Comparison of ENCODE assay signal across 8 cellular contexts in the genomic region with DNA sequence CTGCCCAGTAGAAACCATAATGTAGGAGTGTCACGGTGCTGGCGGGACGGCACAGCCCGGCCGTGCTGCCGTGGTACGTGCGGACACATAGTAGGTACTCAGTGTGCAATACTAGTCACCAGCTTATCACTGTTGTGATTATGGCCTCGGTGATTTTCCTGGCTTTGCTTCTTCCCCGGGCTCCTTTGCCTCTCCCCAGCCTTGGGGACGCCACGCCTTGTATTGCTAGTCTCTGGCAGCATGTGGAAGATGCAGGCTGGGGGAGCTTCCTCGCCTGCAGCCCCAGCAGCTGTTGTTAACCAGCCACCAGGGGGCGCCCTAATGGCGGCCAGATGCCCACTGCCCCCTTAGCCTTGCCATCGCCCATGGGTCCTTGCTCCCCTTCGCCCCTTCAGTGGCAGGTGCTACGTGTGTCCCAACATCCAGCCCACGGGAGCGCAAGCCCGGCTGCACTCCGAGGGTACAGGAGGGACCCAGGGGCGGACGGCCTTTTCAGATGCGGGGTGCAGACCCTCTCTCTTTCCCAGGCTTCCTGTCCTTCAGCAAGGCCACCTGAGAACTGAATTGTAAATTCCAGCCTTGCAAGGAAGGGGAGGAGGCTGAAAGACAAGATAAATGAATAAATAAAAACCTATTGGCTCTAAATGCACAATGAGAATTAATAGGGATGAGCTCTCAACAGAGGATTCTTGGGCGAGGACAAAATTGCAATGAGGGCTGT. TPM values are rescaled to one million over a fixed set of nuclear protein-coding genes. Genes with fewer than 3 reads are reported as not detected.
A peak's percentile ranks its signal among the peaks of the same experiment; 100 is the strongest.
DNase-seq lines count a peak whose midpoint lies in the region; ATAC-seq and TF ChIP-seq lines count a peak whose summit lies in the region.

No MANE protein-coding gene starts in this region.

- peaks cover 6 to 7% of the 10 kb centered on the region in 2 donors for H3K4me1 ChIP-seq in gastrocnemius medialis

- H3K4me3 Mint-ChIP-seq in activated naive CD4-positive, alpha-beta T cell treated with anti-CD3 and anti-CD28 coated beads for 36 hours: no peak overlapping the region

- H3K36me3 ChIP-seq in gastrocnemius medialis: no peaks in the 10 kb centered on the region

- H3K27ac Mint-ChIP-seq in activated naive CD4-positive, alpha-beta T cell treated with anti-CD3 and anti-CD28 coated beads for 36 hours: no peak overlapping the region

- no peaks in the 10 kb centered on the region for H3K9me3 Mint-ChIP-seq in activated naive CD4-positive, alpha-beta T cell treated with anti-CD3 and anti-CD28 coated beads for 36 hours

- DNase-seq in COLO668 (lab: John Stamatoyannopoulos, UW; ENCODE audit: unreplicated experiment) (peak; percentile 74), cardiac septum (ENCODE audit: low spot score) (peak; percentile 85), gastrocnemius medialis (no peak)
- DNase-seq in activated naive CD4-positive, alpha-beta T cell treated with anti-CD3 and anti-CD28 coated beads for 36 hours: peak; percentile 59

- no peak for TF ChIP-seq EP300 in Ishikawa (IDR thresholded peaks at IDR 0.05; ENCODE audit: borderline replicate concordance)

- TF ChIP-seq POLR2A in gastrocnemius medialis (IDR thresholded peaks at IDR 0.05): no peak

- H3K27me3 ChIP-seq in gastrocnemius medialis: peaks cover 37 to 40% (median 39%) of the 10 kb centered on the region in 3 donors

- ATAC-seq in SK-N-SH treated with all-trans-retinoic acid at 6 μM for 48 hours: peak; percentile 86
- peak in 1 of 2 donors; percentile 70 for ATAC-seq in gastrocnemius medialis
- no peak for ATAC-seq in HG03460 (IDR thresholded peaks at IDR 0.05; ENCODE audit: unreplicated experiment)
- no peak for ATAC-seq in GM18907 (IDR thresholded peaks at IDR 0.05; ENCODE audit: unreplicated experiment)

- in situ Hi-C loops in gastrocnemius medialis (cut with MboI; ENCODE audit: low sequenced_read_pairs in 4 of 4): loop anchor here in 1 of 4 donors (10.0 kb wide), 1 partner anchor 65 kb away; no protein-coding TSS in a partner anchor

- intact Hi-C loops in activated naive CD4-positive, alpha-beta T cell treated with anti-CD3 and anti-CD28 coated beads for 36 hours (cut with micrococcal nuclease): loop anchor here (1.0 kb wide), 1 partner anchor 66 kb away; no protein-coding TSS in a partner anchor
- intact Hi-C loops in cardiac septum (cut with DNase I): loop anchor here (5.0 kb wide), 1 partner anchor 67 kb away; no protein-coding TSS in a partner anchor
- intact Hi-C loops in gastrocnemius medialis (cut with DNase I; ENCODE audit: low total_unique reads): loop anchor here (1.0 kb wide), 1 partner anchor 66 kb away; no protein-coding TSS in a partner anchor

- CTCF ChIA-PET in activated naive CD4-positive, alpha-beta T cell treated with anti-CD3 and anti-CD28 coated beads for 36 hours (lab: Charles Lee): interaction anchor here (0.7 to 4.6 kb wide), 13 partner anchors 10 to 411 kb away, joined by 3 to 60 read pairs (median 3); no protein-coding TSS in a partner anchor

- H3K27ac ChIP-seq in gastrocnemius medialis: no peak overlapping the region

- no peaks in the 10 kb centered on the region for H3K9me3 ChIP-seq in gastrocnemius medialis

- TF ChIP-seq RAD21 in Ishikawa (IDR thresholded peaks at IDR 0.05; ENCODE audit: low read depth): peak; percentile 78

- peaks cover 44% of the 10 kb centered on the region for H3K27me3 Mint-ChIP-seq in activated naive CD4-positive, alpha-beta T cell treated with anti-CD3 and anti-CD28 coated beads for 36 hours (ENCODE audit: low read depth)

- no peak overlapping the region for H3K4me3 ChIP-seq in gastrocnemius medialis

- H3K4me1 Mint-ChIP-seq in activated naive CD4-positive, alpha-beta T cell treated with anti-CD3 and anti-CD28 coated beads for 36 hours (ENCODE audit: low read depth): no peaks in the 10 kb centered on the region

- peak; percentile 56 to 92 (median 85) for TF ChIP-seq CTCF in gastrocnemius medialis (IDR thresholded peaks at IDR 0.05 in 4 of 5, conservative IDR thresholded peaks at IDR 0.05 in 1 of 5)

- no peaks in the 10 kb centered on the region for H3K36me3 Mint-ChIP-seq in activated naive CD4-positive, alpha-beta T cell treated with anti-CD3 and anti-CD28 coated beads for 36 hours (ENCODE audit: low read depth)

TF ChIP-seq in Ishikawa, 13 proteins besides CTCF, POLR2A, EP300 and RAD21:
- TF ChIP-seq, protein P1, sequence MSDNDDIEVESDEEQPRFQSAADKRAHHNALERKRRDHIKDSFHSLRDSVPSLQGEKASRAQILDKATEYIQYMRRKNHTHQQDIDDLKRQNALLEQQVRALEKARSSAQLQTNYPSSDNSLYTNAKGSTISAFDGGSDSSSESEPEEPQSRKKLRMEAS (IDR thresholded peaks at IDR 0.05): 0 out of 2 replicates have a peak, but pooled peaks have one; percentile 17
- TF ChIP-seq TCF12 (IDR thresholded peaks at IDR 0.05; ENCODE audit: low read depth) (no peak), CEBPB (IDR thresholded peaks at IDR 0.05) (no peak), ZBTB7A (IDR thresholded peaks at IDR 0.05; ENCODE audit: low read depth) (peak; percentile 54; the same call in 1 of the 2 replicates), CREB1 (IDR thresholded peaks at IDR 0.05; ENCODE audit: low read depth) (no peak)

TF ChIP-seq in SK-N-SH treated with all-trans-retinoic acid at 6 μM for 48 hours, 23 proteins besides CTCF, POLR2A, EP300 and RAD21:
- TF ChIP-seq ZC3H10 (CRISPR knock-in tag; IDR thresholded peaks at IDR 0.05) (no peak), POU6F1 (CRISPR knock-in tag; IDR thresholded peaks at IDR 0.05; ENCODE audit: borderline replicate concordance, low read depth) (no peak), TCF4 (CRISPR knock-in tag; IDR thresholded peaks at IDR 0.05; ENCODE audit: borderline replicate concordance) (no peak), ZNF8 (CRISPR knock-in tag; IDR thresholded peaks at IDR 0.05) (no peak), ESRRG (CRISPR knock-in tag; IDR thresholded peaks at IDR 0.05) (no peak), SNAI2 (CRISPR knock-in tag; IDR thresholded peaks at IDR 0.05) (no peak)
- TF ChIP-seq, protein P2, sequence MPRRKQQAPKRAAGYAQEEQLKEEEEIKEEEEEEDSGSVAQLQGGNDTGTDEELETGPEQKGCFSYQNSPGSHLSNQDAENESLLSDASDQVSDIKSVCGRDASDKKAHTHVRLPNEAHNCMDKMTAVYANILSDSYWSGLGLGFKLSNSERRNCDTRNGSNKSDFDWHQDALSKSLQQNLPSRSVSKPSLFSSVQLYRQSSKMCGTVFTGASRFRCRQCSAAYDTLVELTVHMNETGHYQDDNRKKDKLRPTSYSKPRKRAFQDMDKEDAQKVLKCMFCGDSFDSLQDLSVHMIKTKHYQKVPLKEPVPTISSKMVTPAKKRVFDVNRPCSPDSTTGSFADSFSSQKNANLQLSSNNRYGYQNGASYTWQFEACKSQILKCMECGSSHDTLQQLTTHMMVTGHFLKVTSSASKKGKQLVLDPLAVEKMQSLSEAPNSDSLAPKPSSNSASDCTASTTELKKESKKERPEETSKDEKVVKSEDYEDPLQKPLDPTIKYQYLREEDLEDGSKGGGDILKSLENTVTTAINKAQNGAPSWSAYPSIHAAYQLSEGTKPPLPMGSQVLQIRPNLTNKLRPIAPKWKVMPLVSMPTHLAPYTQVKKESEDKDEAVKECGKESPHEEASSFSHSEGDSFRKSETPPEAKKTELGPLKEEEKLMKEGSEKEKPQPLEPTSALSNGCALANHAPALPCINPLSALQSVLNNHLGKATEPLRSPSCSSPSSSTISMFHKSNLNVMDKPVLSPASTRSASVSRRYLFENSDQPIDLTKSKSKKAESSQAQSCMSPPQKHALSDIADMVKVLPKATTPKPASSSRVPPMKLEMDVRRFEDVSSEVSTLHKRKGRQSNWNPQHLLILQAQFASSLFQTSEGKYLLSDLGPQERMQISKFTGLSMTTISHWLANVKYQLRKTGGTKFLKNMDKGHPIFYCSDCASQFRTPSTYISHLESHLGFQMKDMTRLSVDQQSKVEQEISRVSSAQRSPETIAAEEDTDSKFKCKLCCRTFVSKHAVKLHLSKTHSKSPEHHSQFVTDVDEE (CRISPR knock-in tag; IDR thresholded peaks at IDR 0.05): no peak

RNA-seq across cellular contexts. Expression of gene NTNG2, which starts 8.0 kb away (rescaled TPM):
- under 1 TPM; 0.52 to 0.76 TPM for total RNA-seq in activated naive CD4-positive, alpha-beta T cell treated with anti-CD3 and anti-CD28 coated beads for 36 hours
- 7.7 TPM for total RNA-seq in cardiac septum
- total RNA-seq in gastrocnemius medialis: under 1 TPM; 0.15 to 0.61 (median 0.19) TPM

Comparison
In these comparisons a context has a peak if more than half of its experiments do, and no peak if none do; other contexts are left out.
1. DNase-seq: peak in COLO668 (single experiment), activated naive CD4-positive, alpha-beta T cell treated with anti-CD3 and anti-CD28 coated beads for 36 hours (single experiment) and cardiac septum (single experiment); none in gastrocnemius medialis (0 of 2).